8 cellular contexts compared by ENCODE assay signal in the genomic region with DNA sequence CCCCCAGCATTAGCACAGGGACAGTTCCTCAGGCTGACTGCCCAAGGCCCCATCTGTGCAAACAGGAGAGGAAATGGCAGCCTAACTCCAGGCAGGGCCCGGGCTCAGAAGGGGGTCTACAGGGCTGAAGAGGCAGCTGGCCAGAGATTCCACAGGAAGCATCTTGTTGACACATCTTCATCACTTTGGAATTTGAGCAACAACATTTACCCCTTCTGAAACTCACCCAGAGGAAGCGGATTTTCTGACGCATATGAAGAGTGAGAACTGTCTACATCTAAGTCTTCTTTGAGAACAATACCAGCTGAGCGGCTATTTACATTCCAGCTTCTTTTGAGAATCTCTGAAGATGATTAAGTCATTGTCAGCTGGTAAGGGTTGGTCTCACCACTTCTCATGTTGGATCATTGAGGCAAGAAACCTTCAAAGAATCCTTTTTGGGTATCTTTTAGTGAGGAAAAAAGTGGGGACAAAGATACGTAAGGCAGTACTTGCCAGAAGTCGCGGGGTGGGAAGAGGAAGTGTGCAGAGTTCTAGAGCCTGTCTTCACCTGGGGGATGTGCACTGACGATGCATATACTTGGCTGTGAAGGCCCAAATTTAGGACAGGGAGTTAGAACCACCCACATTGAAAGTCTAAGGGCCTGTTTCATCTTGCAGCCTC. TPM values are rescaled to one million over a fixed set of nuclear protein-coding genes. Genes with fewer than 3 reads are reported as not detected.
DNase-seq lines count a peak whose midpoint lies in the region; ATAC-seq lines count a peak whose summit lies in the region.

No MANE protein-coding gene starts in this region.

- no peaks in the 10 kb centered on the region for H3K9me3 Mint-ChIP-seq in activated T-cell treated with anti-CD3 and anti-CD28 coated beads, Interleukin-2, amount 50 U/mL, for 24 hours
- H3K9me3 Mint-ChIP-seq in naive thymus-derived CD8-positive, alpha-beta T cell = no peaks in the 10 kb centered on the region

- no peaks in the 10 kb centered on the region for H3K9me3 ChIP-seq in SJCRH30 (replicated peaks)

- H3K27me3 ChIP-seq in SJCRH30 = no peaks in the 10 kb centered on the region

- peak; percentile 46 for ATAC-seq in HG02973 (IDR thresholded peaks at IDR 0.05; ENCODE audit: unreplicated experiment)
- ATAC-seq in naive thymus-derived CD8-positive, alpha-beta T cell = peak; percentile 43 to 44
- ATAC-seq in left cardiac atrium = no peak
- no peak for ATAC-seq in Right ventricle myocardium superior (ENCODE audit: poor library complexity)

- peak; percentile 45 for DNase-seq in activated T-cell treated with anti-CD3 and anti-CD28 coated beads, Interleukin-2, amount 50 U/mL, for 24 hours
- DNase-seq in activated T-cell treated with anti-CD3 and anti-CD28 coated beads for 4 hours = no peak
- peak; percentile 28 to 39 for DNase-seq in SJCRH30
- no peak for DNase-seq in naive thymus-derived CD8-positive, alpha-beta T cell
- DNase-seq in left cardiac atrium = no peak
- no peak for DNase-seq in Right ventricle myocardium superior
- no peak for DNase-seq in NCI-H1092 treated with DMSO at 0.1 percent for 48 hours (lab: John Stamatoyannopoulos, UW)

- H3K36me3 ChIP-seq in SJCRH30 = no peaks in the 10 kb centered on the region

- peaks cover 4% of the 10 kb centered on the region for H3K36me3 Mint-ChIP-seq in activated T-cell treated with anti-CD3 and anti-CD28 coated beads, Interleukin-2, amount 50 U/mL, for 24 hours (ENCODE audit: low read depth)
- H3K36me3 Mint-ChIP-seq in naive thymus-derived CD8-positive, alpha-beta T cell = peaks cover 0 to 2% (median 0%) of the 10 kb centered on the region in 3 donors

- no peak overlapping the region for H3K4me3 Mint-ChIP-seq in activated T-cell treated with anti-CD3 and anti-CD28 coated beads, Interleukin-2, amount 50 U/mL, for 24 hours
- H3K4me3 Mint-ChIP-seq in naive thymus-derived CD8-positive, alpha-beta T cell = no peak overlapping the region

- peaks cover 31% of the 10 kb centered on the region for H3K4me1 ChIP-seq in SJCRH30

- intact Hi-C loops in left cardiac atrium (cut with DNase I) = loop anchor here in 1 of 2 donors (5.0 kb wide), 1 partner anchor 93 kb away; no protein-coding TSS in a partner anchor
- intact Hi-C loops in Right ventricle myocardium superior (cut with DNase I) = no loop called here

- POLR2A ChIA-PET in naive thymus-derived CD8-positive, alpha-beta T cell (lab: Charles Lee) = no interaction called here

- H3K27ac Mint-ChIP-seq in activated T-cell treated with anti-CD3 and anti-CD28 coated beads, Interleukin-2, amount 50 U/mL, for 24 hours = peak overlapping the region; percentile 9
- H3K27ac Mint-ChIP-seq in naive thymus-derived CD8-positive, alpha-beta T cell = peak overlapping the region; percentile 12 to 90 (median 71)

- H3K27me3 Mint-ChIP-seq in activated T-cell treated with anti-CD3 and anti-CD28 coated beads, Interleukin-2, amount 50 U/mL, for 24 hours = no peaks in the 10 kb centered on the region
- H3K27me3 Mint-ChIP-seq in naive thymus-derived CD8-positive, alpha-beta T cell = no peaks in the 10 kb centered on the region

- H3K4me1 Mint-ChIP-seq in activated T-cell treated with anti-CD3 and anti-CD28 coated beads, Interleukin-2, amount 50 U/mL, for 24 hours (ENCODE audit: low read depth) = peaks cover 29% of the 10 kb centered on the region
- H3K4me1 Mint-ChIP-seq in naive thymus-derived CD8-positive, alpha-beta T cell = peaks cover 0 to 15% (median 12%) of the 10 kb centered on the region in 4 donors

- H3K4me3 ChIP-seq in SJCRH30 = no peak overlapping the region

- H3K27ac ChIP-seq in SJCRH30 = peak overlapping the region; percentile 4; the same call in 1 of the 2 replicates

RNA-seq across cellular contexts. Expression of a gene that starts 25.4 kb away (rescaled TPM):
- 406 and 411 TPM in 2 replicates for total RNA-seq in SJCRH30 (2014; rRNA removed; shearing (Covaris generic))
- total RNA-seq in naive thymus-derived CD8-positive, alpha-beta T cell = 100 to 1,000 TPM; 147 to 158 TPM
- 100 to 1,000 TPM; 705 to 855 (median 766) TPM for polyA plus RNA-seq in naive thymus-derived CD8-positive, alpha-beta T cell
- total RNA-seq in left cardiac atrium (100 to 1,000 TPM; 174 to 197 TPM), Right ventricle myocardium superior (196 TPM)

RNA-seq across cellular contexts. Expression of a gene that starts 44.3 kb away (rescaled TPM):
- 6.5 and 6.7 TPM in 2 replicates for total RNA-seq in SJCRH30 (2014; rRNA removed; shearing (Covaris generic))
- 10 to 100 TPM; 17.4 to 19.8 TPM for total RNA-seq in naive thymus-derived CD8-positive, alpha-beta T cell
- under 1 TPM; 0.12 to 0.44 (median 0.23) TPM for polyA plus RNA-seq in naive thymus-derived CD8-positive, alpha-beta T cell
- 1 to 10 TPM; 1.9 to 5.0 TPM for total RNA-seq in left cardiac atrium
- total RNA-seq in Right ventricle myocardium superior = 3.4 TPM

Comparison
In these comparisons a context has a peak if more than half of its experiments do, and no peak if none do; other contexts are left out.
1. DNase-seq: peak in activated T-cell treated with anti-CD3 and anti-CD28 coated beads, Interleukin-2, amount 50 U/mL, for 24 hours (single experiment) and SJCRH30 (2 of 2); none in activated T-cell treated with anti-CD3 and anti-CD28 coated beads for 4 hours (single experiment), naive thymus-derived CD8-positive, alpha-beta T cell (0 of 10), left cardiac atrium (single experiment), Right ventricle myocardium superior (single experiment) and NCI-H1092 treated with DMSO at 0.1 percent for 48 hours (single experiment).
2. ATAC-seq: peak in HG02973 (single experiment) and naive thymus-derived CD8-positive, alpha-beta T cell (2 of 2); none in left cardiac atrium (0 of 2) and Right ventricle myocardium superior (single experiment).